20 cellular contexts compared by ENCODE assay signal in genomic region chr15:89946681-89947313, GRCh38. TPM values are rescaled to one million over a fixed set of nuclear protein-coding genes. Genes with fewer than 3 reads are reported as not detected.
"Had no signal": no experiment of that assay in that cellular context is flagged by ENCODE, and none has a peak within 500 bp of the region (broad histone marks: within the 10 kb centered on the region; RNA-seq: fewer than 3 reads in every experiment).

No MANE protein-coding gene starts in this region.

- H2AFZ ChIP-seq: neural progenitor cell had no signal

- DNase-seq: activated B cell treated with CpG ODN at 0.5 μM for 24 hours; activated CD4-positive, alpha-beta memory T cell treated with anti-CD3 and anti-CD28 coated beads for 36 hours; activated CD4-positive, alpha-beta T cell treated with anti-CD3 and anti-CD28 coated beads for 4 hours; activated CD8-positive, alpha-beta memory T cell treated with anti-CD3 and anti-CD28 coated beads, Interleukin-2, amount 10 ng/mL, durations not matched to agents 7 days and 5 days; activated naive CD4-positive, alpha-beta T cell; activated naive CD8-positive, alpha-beta T cell treated with anti-CD3 and anti-CD28 coated beads, Interleukin-2, amount 10 ng/mL, durations not matched to agents 7 days and 5 days; body of pancreas; foreskin fibroblast; right cardiac atrium; stimulated activated CD4-positive, alpha-beta T cell treated with anti-CD3 and anti-CD28 coated beads, Interleukin-4, amount 100 ng/mL, for 1 hour; stimulated activated naive CD8-positive, alpha-beta T cell treated with anti-CD3 and anti-CD28 coated beads, Interleukin-15, amount 100 ng/mL, for 72 hours; SW 1271; trophoblast cell had no signal

- H3K36me3 ChIP-seq: neural progenitor cell, prostate gland, suprapubic skin had no signal

- H3K4me2 ChIP-seq: neural progenitor cell had no signal

- ATAC-seq: activated CD8-positive, alpha-beta memory T cell treated with anti-CD3 and anti-CD28 coated beads, Interleukin-2, amount 10 ng/mL, durations not matched to agents 7 days and 5 days; activated T-helper 17 cell treated with anti-CD3 and anti-CD28 coated beads, Interleukin-2, amount 50 U/mL, for 72 hours; body of pancreas; right cardiac atrium; stimulated activated naive CD8-positive, alpha-beta T cell treated with anti-CD3 and anti-CD28 coated beads, Interleukin-15, amount 100 ng/mL, for 72 hours had no signal

- H3K36me3 Mint-ChIP-seq: activated CD4-positive, alpha-beta memory T cell treated with anti-CD3 and anti-CD28 coated beads for 36 hours; activated CD8-positive, alpha-beta memory T cell treated with anti-CD3 and anti-CD28 coated beads, Interleukin-2, amount 10 ng/mL, durations not matched to agents 7 days and 5 days; activated naive CD8-positive, alpha-beta T cell treated with anti-CD3 and anti-CD28 coated beads, Interleukin-2, amount 10 ng/mL, durations not matched to agents 7 days and 5 days; neural progenitor cell had no signal

- H3K27me3 Mint-ChIP-seq: activated B cell treated with CpG ODN at 0.5 μM for 24 hours; activated CD4-positive, alpha-beta memory T cell treated with anti-CD3 and anti-CD28 coated beads for 36 hours; activated CD8-positive, alpha-beta memory T cell treated with anti-CD3 and anti-CD28 coated beads, Interleukin-2, amount 10 ng/mL, durations not matched to agents 7 days and 5 days; activated T-helper 17 cell treated with anti-CD3 and anti-CD28 coated beads, Interleukin-2, amount 50 U/mL, for 72 hours; stimulated activated naive CD8-positive, alpha-beta T cell treated with anti-CD3 and anti-CD28 coated beads, Interleukin-15, amount 100 ng/mL, for 72 hours had no signal

- H3K4me1 Mint-ChIP-seq: activated B cell treated with CpG ODN at 0.5 μM for 24 hours; activated T-helper 17 cell treated with anti-CD3 and anti-CD28 coated beads, Interleukin-2, amount 50 U/mL, for 72 hours; mesothelial cell of epicardium; neural progenitor cell; stimulated activated naive CD8-positive, alpha-beta T cell treated with anti-CD3 and anti-CD28 coated beads, Interleukin-15, amount 100 ng/mL, for 72 hours had no signal

- H3K27ac Mint-ChIP-seq: activated B cell treated with CpG ODN at 0.5 μM for 24 hours; activated CD4-positive, alpha-beta memory T cell treated with anti-CD3 and anti-CD28 coated beads for 36 hours; activated CD8-positive, alpha-beta memory T cell treated with anti-CD3 and anti-CD28 coated beads, Interleukin-2, amount 10 ng/mL, durations not matched to agents 7 days and 5 days; activated naive CD8-positive, alpha-beta T cell treated with anti-CD3 and anti-CD28 coated beads, Interleukin-2, amount 10 ng/mL, durations not matched to agents 7 days and 5 days; activated T-helper 17 cell treated with anti-CD3 and anti-CD28 coated beads, Interleukin-2, amount 50 U/mL, for 72 hours; mesothelial cell of epicardium; neural progenitor cell; stimulated activated naive CD8-positive, alpha-beta T cell treated with anti-CD3 and anti-CD28 coated beads, Interleukin-15, amount 100 ng/mL, for 72 hours had no signal

- H3K9me3 Mint-ChIP-seq: activated B cell treated with CpG ODN at 0.5 μM for 24 hours; activated CD4-positive, alpha-beta memory T cell treated with anti-CD3 and anti-CD28 coated beads for 36 hours; activated naive CD8-positive, alpha-beta T cell treated with anti-CD3 and anti-CD28 coated beads, Interleukin-2, amount 10 ng/mL, durations not matched to agents 7 days and 5 days; activated T-helper 17 cell treated with anti-CD3 and anti-CD28 coated beads, Interleukin-2, amount 50 U/mL, for 72 hours; neural progenitor cell; stimulated activated naive CD8-positive, alpha-beta T cell treated with anti-CD3 and anti-CD28 coated beads, Interleukin-15, amount 100 ng/mL, for 72 hours had no signal

- H3K27ac ChIP-seq: body of pancreas, neural progenitor cell, prostate gland, suprapubic skin had no signal

- H3K4me3 ChIP-seq: body of pancreas, neural progenitor cell, prostate gland, skin epidermis, suprapubic skin had no signal

- H3K4me1 ChIP-seq: body of pancreas, neural progenitor cell, prostate gland, suprapubic skin had no signal

- FAIRE-seq: TTC549 had no signal

- H3K9ac ChIP-seq: neural progenitor cell had no signal

- H3K4me3 Mint-ChIP-seq: activated B cell treated with CpG ODN at 0.5 μM for 24 hours; activated CD4-positive, alpha-beta memory T cell treated with anti-CD3 and anti-CD28 coated beads for 36 hours; activated CD8-positive, alpha-beta memory T cell treated with anti-CD3 and anti-CD28 coated beads, Interleukin-2, amount 10 ng/mL, durations not matched to agents 7 days and 5 days; activated naive CD8-positive, alpha-beta T cell treated with anti-CD3 and anti-CD28 coated beads, Interleukin-2, amount 10 ng/mL, durations not matched to agents 7 days and 5 days; activated T-helper 17 cell treated with anti-CD3 and anti-CD28 coated beads, Interleukin-2, amount 50 U/mL, for 72 hours; mesothelial cell of epicardium; neural progenitor cell; stimulated activated naive CD8-positive, alpha-beta T cell treated with anti-CD3 and anti-CD28 coated beads, Interleukin-15, amount 100 ng/mL, for 72 hours had no signal

- H3K9me3 ChIP-seq: body of pancreas, prostate gland, suprapubic skin had no signal

- H3K27me3 ChIP-seq: body of pancreas, neural progenitor cell, suprapubic skin had no signal

RNA-seq across cellular contexts. Expression of gene ARPIN, which starts 34.0 kb away (rescaled TPM):
- total RNA-seq: activated B cell treated with CpG ODN at 0.5 μM for 24 hours; activated CD8-positive, alpha-beta memory T cell treated with anti-CD3 and anti-CD28 coated beads, Interleukin-2, amount 10 ng/mL, durations not matched to agents 7 days and 5 days; activated T-helper 17 cell treated with anti-CD3 and anti-CD28 coated beads, Interleukin-2, amount 50 U/mL, for 72 hours had no signal
